In genomic region chr2:39837856-39838453, GRCh38 we compare ENCODE assay signal across 8 cellular contexts. TPM values are rescaled to one million over a fixed set of nuclear protein-coding genes. Genes with fewer than 3 reads are reported as not detected.
DNase-seq lines count a peak whose midpoint lies in the region; ATAC-seq and TF ChIP-seq lines count a peak whose summit lies in the region.

No MANE protein-coding gene starts in this region.

- intact Hi-C loops in CD4-positive, alpha-beta T cell (cut with DNase I, micrococcal nuclease), result no loop called here
- intact Hi-C loops in colonic mucosa (cut with DNase I), result loop anchor here (5.0 kb wide), 1 partner anchor 1944 kb away; no protein-coding TSS in a partner anchor

- CTCF ChIA-PET in CD4-positive, alpha-beta T cell (lab: Charles Lee), result interaction anchor here (1.1 kb wide), 1 partner anchor 8 kb away, joined by 4 read pairs; no protein-coding TSS in a partner anchor

- ATAC-seq in CD4-positive, alpha-beta T cell (ENCODE audit: poor library complexity), result no peak
- ATAC-seq in GM18520 (IDR thresholded peaks at IDR 0.05; ENCODE audit: unreplicated experiment), result peak; percentile 89
- ATAC-seq in HG02885 (IDR thresholded peaks at IDR 0.05; ENCODE audit: poor library complexity, unreplicated experiment), result peak; percentile 96
- no peak for ATAC-seq in activated CD4-positive, CD25-positive, alpha-beta regulatory T cell treated with anti-CD3 and anti-CD28 coated beads, Interleukin-2, amount 50 U/mL, for 24 hours

- no peak overlapping the region for H3K4me3 Mint-ChIP-seq in CD4-positive, alpha-beta T cell
- H3K4me3 Mint-ChIP-seq in nephron progenitor cell, result no peak overlapping the region

- no peak overlapping the region for H3K27ac Mint-ChIP-seq in CD4-positive, alpha-beta T cell
- H3K27ac Mint-ChIP-seq in nephron progenitor cell, result no peak overlapping the region

- H3K36me3 ChIP-seq in colonic mucosa, result no peaks in the 10 kb centered on the region

- H3K9me3 Mint-ChIP-seq in CD4-positive, alpha-beta T cell, result peaks cover 4% of the 10 kb centered on the region
- H3K9me3 Mint-ChIP-seq in nephron progenitor cell, result peaks cover 37% of the 10 kb centered on the region

- H3K27me3 ChIP-seq in CD4-positive, alpha-beta T cell (ENCODE audit: control insufficient read depth, insufficient read depth, low read length), result no peaks in the 10 kb centered on the region
- H3K27me3 ChIP-seq in colonic mucosa, result no peaks in the 10 kb centered on the region

- H3K27me3 Mint-ChIP-seq in CD4-positive, alpha-beta T cell, result peaks cover 3% of the 10 kb centered on the region
- peaks cover 5% of the 10 kb centered on the region for H3K27me3 Mint-ChIP-seq in nephron progenitor cell (ENCODE audit: low read depth, poor library complexity)

- no peak overlapping the region for H3K9ac ChIP-seq in colonic mucosa (ENCODE audit: low read depth in 2 of 2, low read length in 2 of 2)

- H3K4me3 ChIP-seq in colonic mucosa, result no peak overlapping the region

- H3K27ac ChIP-seq in CD4-positive, alpha-beta T cell (ENCODE audit: low read depth, low read length), result no peak overlapping the region
- no peak overlapping the region for H3K27ac ChIP-seq in colonic mucosa

- POLR2A ChIA-PET in CD4-positive, alpha-beta T cell (lab: Charles Lee), result no interaction called here

- DNase-seq in CD4-positive, alpha-beta T cell, result no peak
- peak; percentile 41 for DNase-seq in NCI-H460 (ENCODE audit: extremely low read depth, low read depth)
- peak; percentile 24 for DNase-seq in colonic mucosa
- peak; percentile 26 for DNase-seq in nephron progenitor cell
- no peak for DNase-seq in DMS153 (lab: John Stamatoyannopoulos, UW)

- no peaks in the 10 kb centered on the region for H3K4me1 ChIP-seq in colonic mucosa

- H3K4me1 Mint-ChIP-seq in CD4-positive, alpha-beta T cell (ENCODE audit: low read depth), result no peaks in the 10 kb centered on the region
- peaks cover 7% of the 10 kb centered on the region for H3K4me1 Mint-ChIP-seq in nephron progenitor cell

- TF ChIP-seq CTCF in CD4-positive, alpha-beta T cell (IDR thresholded peaks at IDR 0.05), result peak; percentile 22
- peak; percentile 70 for TF ChIP-seq CTCF in colonic mucosa (IDR thresholded peaks at IDR 0.05)
- TF ChIP-seq CTCF in nephron progenitor cell (IDR thresholded peaks at IDR 0.05), result peak; percentile 69

- H3K36me3 Mint-ChIP-seq in CD4-positive, alpha-beta T cell (ENCODE audit: low read depth), result no peaks in the 10 kb centered on the region
- H3K36me3 Mint-ChIP-seq in nephron progenitor cell (ENCODE audit: low read depth), result peaks cover 7% of the 10 kb centered on the region

- H3K9me3 ChIP-seq in CD4-positive, alpha-beta T cell (ENCODE audit: control insufficient read depth, low read length), result peaks cover 23% of the 10 kb centered on the region
- H3K9me3 ChIP-seq in colonic mucosa, result no peaks in the 10 kb centered on the region

RNA-seq across cellular contexts. Expression of gene THUMPD2, which starts 58.9 kb away (rescaled TPM):
- total RNA-seq in CD4-positive, alpha-beta T cell, result 10 to 100 TPM; 13.7 to 15.5 TPM
- total RNA-seq in NCI-H460 (2014; rRNA removed; shearing (Covaris generic)), result 21.0 and 23.4 TPM in 2 replicates
- polyA plus RNA-seq in NCI-H460 (2014; cell fraction: nucleus; rRNA removed), result 23.0 and 35.2 TPM in 2 replicates
- 1 to 10 TPM; 8.0 to 8.3 TPM for total RNA-seq in colonic mucosa

Comparison
In these comparisons a context has a peak if more than half of its experiments do, and no peak if none do; other contexts are left out.
1. ATAC-seq: peak in GM18520 (single experiment) and HG02885 (single experiment); none in CD4-positive, alpha-beta T cell (single experiment) and activated CD4-positive, CD25-positive, alpha-beta regulatory T cell treated with anti-CD3 and anti-CD28 coated beads, Interleukin-2, amount 50 U/mL, for 24 hours (0 of 2).
2. DNase-seq: peak in NCI-H460 (single experiment), colonic mucosa (single experiment) and nephron progenitor cell (single experiment); none in CD4-positive, alpha-beta T cell (0 of 10) and DMS153 (single experiment).
3. Peak in every context shown above with its lines, with median percentiles within 50 percentile points of each other: CTCF ChIP-seq.